In genomic region chr7:18873674-18874341, GRCh38 we compare ENCODE assay signal across 11 cellular contexts.
A peak's percentile ranks its signal among the peaks of the same experiment; 100 is the strongest.
DNase-seq lines count a peak whose midpoint lies in the region; ATAC-seq and TF ChIP-seq lines count a peak whose summit lies in the region.
"Had no signal": no experiment of that assay in that cellular context is flagged by ENCODE, and none has a peak within 500 bp of the region (broad histone marks: within the 10 kb centered on the region; RNA-seq: fewer than 3 reads in every experiment).

No MANE protein-coding gene starts in this region.

- peak; percentile 36 for TF ChIP-seq CTCF in LNCaP clone FGC (IDR thresholded peaks at IDR 0.05; ENCODE audit: control insufficient read depth, extremely low read depth, insufficient read depth)
- peak; percentile 83 for TF ChIP-seq CTCF in choroid plexus epithelial cell (conservative IDR thresholded peaks at IDR 0.05; ENCODE audit: low read depth, low read length)
- TF ChIP-seq CTCF in nephron progenitor cell (IDR thresholded peaks at IDR 0.05): peak; percentile 43
- TF ChIP-seq CTCF in mesothelial cell of epicardium (IDR thresholded peaks at IDR 0.05; ENCODE audit: unreplicated experiment): no peak

- DNase-seq in Daoy (ENCODE audit: low read depth) (peak; percentile 39), LNCaP clone FGC (ENCODE audit: low read depth) (no peak), choroid plexus epithelial cell (ENCODE audit: low read depth) (peak; percentile 74), nephron progenitor cell (peak; percentile 16), NCI-H510A treated with DMSO at 0.1 percent for 48 hours (lab: John Stamatoyannopoulos, UW) (no peak), mesothelial cell of epicardium (ENCODE audit: low spot score in 2 of 2, unreplicated experiment in 2 of 2) (no peak), middle frontal gyrus (ENCODE audit: extremely low spot score, low spot score) (no peak)
- DNase-seq: GDM1, NCI-H2171 treated with DMSO at 0.1 percent for 48 hours had no signal

- H3K27me3 Mint-ChIP-seq in nephron progenitor cell (ENCODE audit: low read depth, poor library complexity) (peaks cover 3% of the 10 kb centered on the region), mesothelial cell of epicardium (ENCODE audit: low read depth) (no peaks in the 10 kb centered on the region)

- H3K4me1 Mint-ChIP-seq in nephron progenitor cell (no peaks in the 10 kb centered on the region), mesothelial cell of epicardium (peaks cover 5% of the 10 kb centered on the region)

- H3K4me3 ChIP-seq in LNCaP clone FGC (ENCODE audit: low read depth, low read length): no peak overlapping the region
- no peak overlapping the region for H3K4me3 ChIP-seq in choroid plexus epithelial cell (ENCODE audit: low read depth, low read length)
- H3K4me3 ChIP-seq: adrenal gland had no signal

- H3K27ac Mint-ChIP-seq in nephron progenitor cell: no peak overlapping the region
- no peak overlapping the region for H3K27ac Mint-ChIP-seq in mesothelial cell of epicardium

- H3K36me3 Mint-ChIP-seq in nephron progenitor cell (ENCODE audit: low read depth) (peaks cover 6% of the 10 kb centered on the region), mesothelial cell of epicardium (peaks cover 2% of the 10 kb centered on the region)

- H3K4me3 Mint-ChIP-seq in nephron progenitor cell: no peak overlapping the region
- H3K4me3 Mint-ChIP-seq in mesothelial cell of epicardium: no peak overlapping the region

- peaks cover 13% of the 10 kb centered on the region for H3K9me3 Mint-ChIP-seq in nephron progenitor cell
- peaks cover 7% of the 10 kb centered on the region for H3K9me3 Mint-ChIP-seq in mesothelial cell of epicardium

- ATAC-seq in HG03135 (IDR thresholded peaks at IDR 0.05; ENCODE audit: unreplicated experiment): no peak

Comparison
In these comparisons a context has a peak if more than half of its experiments do, and no peak if none do; other contexts are left out.
1. DNase-seq: peak in Daoy (single experiment), choroid plexus epithelial cell (single experiment) and nephron progenitor cell (single experiment); none in LNCaP clone FGC (single experiment), NCI-H510A treated with DMSO at 0.1 percent for 48 hours (single experiment), mesothelial cell of epicardium (0 of 2) and middle frontal gyrus (single experiment).